In the genomic region with DNA sequence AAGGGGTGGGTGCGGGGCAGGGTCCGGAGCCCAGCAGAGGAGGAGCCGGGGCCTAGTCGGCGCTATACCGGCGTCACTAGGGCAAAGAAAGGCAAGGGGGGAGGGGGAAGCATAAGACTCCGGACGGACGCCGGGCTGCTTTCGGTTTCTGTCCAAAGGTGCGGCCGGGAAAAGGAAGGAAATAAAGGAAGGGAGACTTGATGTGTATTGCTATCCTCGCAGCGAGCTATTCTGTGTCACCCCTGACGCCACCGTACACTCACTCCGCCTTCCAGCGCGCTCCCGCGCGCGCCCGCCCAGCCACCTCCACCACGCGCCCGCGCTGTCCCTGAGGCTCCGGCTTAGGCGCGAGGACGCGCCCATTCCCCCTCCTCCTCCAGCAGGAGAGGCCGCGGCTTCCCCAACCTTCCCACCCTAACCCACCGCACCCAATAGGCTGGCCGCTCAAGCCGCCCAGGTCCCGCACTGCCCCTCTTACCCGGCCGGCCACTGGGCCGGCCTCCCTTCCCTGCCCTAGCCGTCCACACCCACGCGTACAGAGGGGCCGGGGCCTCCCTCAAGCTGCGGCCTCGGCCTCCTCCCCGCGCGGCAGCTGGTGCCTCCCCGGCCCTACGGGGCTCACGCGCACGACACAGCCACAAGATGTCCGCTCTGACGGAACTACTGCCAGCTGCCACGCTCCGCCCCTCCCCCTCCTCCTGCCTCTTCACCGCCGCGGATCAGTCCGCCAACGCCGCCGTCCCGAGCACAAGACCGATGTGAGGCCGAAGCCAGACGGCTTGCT, we compare ENCODE assay signal across 8 cellular contexts. TPM values are rescaled to one million over a fixed set of nuclear protein-coding genes. Genes with fewer than 3 reads are reported as not detected.
DNase-seq lines count a peak whose midpoint lies in the region; ATAC-seq and TF ChIP-seq lines count a peak whose summit lies in the region.

A gene (minus strand): TSS at position 662 of the 784 bp plus-strand sequence. CDS start 1,043 bp downstream, outside the sequence.

- peak; percentile 55 for TF ChIP-seq POLR2A in testis (IDR thresholded peaks at IDR 0.05)

- H3K4me1 ChIP-seq in testis = peaks cover 23% of the 10 kb centered on the region

- H3K9me3 ChIP-seq in testis = no peaks in the 10 kb centered on the region

- no peaks in the 10 kb centered on the region for H3K27me3 Mint-ChIP-seq in activated naive CD4-positive, alpha-beta T cell treated with anti-CD3 and anti-CD28 coated beads for 36 hours (ENCODE audit: low read depth)

- peaks cover 27% of the 10 kb centered on the region for H3K4me1 Mint-ChIP-seq in activated naive CD4-positive, alpha-beta T cell treated with anti-CD3 and anti-CD28 coated beads for 36 hours (ENCODE audit: low read depth)

- whole genome bisulfite sequencing in testis, 2 donors = 0% methylated on average over 47 to 72 of the region's 73 CpGs

- CTCF ChIA-PET in HEK293T (lab: Yijun Ruan, JAX) = no interaction called here
- CTCF ChIA-PET in activated naive CD4-positive, alpha-beta T cell treated with anti-CD3 and anti-CD28 coated beads for 36 hours (lab: Charles Lee) = interaction anchor here (1.3 to 1.9 kb wide), 2 partner anchors 10 to 42 kb away, joined by 4 to 5 read pairs; a partner anchor contains a TSS

- H3K36me3 Mint-ChIP-seq in activated naive CD4-positive, alpha-beta T cell treated with anti-CD3 and anti-CD28 coated beads for 36 hours (ENCODE audit: low read depth) = peaks cover 22% of the 10 kb centered on the region

- no peaks in the 10 kb centered on the region for H3K9me3 Mint-ChIP-seq in activated naive CD4-positive, alpha-beta T cell treated with anti-CD3 and anti-CD28 coated beads for 36 hours

- H3K27me3 ChIP-seq in testis = no peaks in the 10 kb centered on the region

- peak within 1 kb of the TSS; percentile 96 to 99 for H3K4me3 ChIP-seq in testis

- no peaks in the 10 kb centered on the region for H3K36me3 ChIP-seq in testis (ENCODE audit: low read depth, missing control alignments)

- ATAC-seq in omental fat pad (ENCODE audit: low FRiP score) = peak; percentile 67

- peak; percentile 60 for DNase-seq in GM04503 (ENCODE audit: low read depth)
- peak; percentile 55 for DNase-seq in HEK293T (ENCODE audit: extremely low spot score)
- DNase-seq in NAMALWA (ENCODE audit: low spot score) = peak; percentile 92
- peak; percentile 89 for DNase-seq in SK-MEL-5 (ENCODE audit: low read depth, low spot score)
- DNase-seq in activated naive CD4-positive, alpha-beta T cell treated with anti-CD3 and anti-CD28 coated beads for 36 hours = peak; percentile 95
- DNase-seq in globus pallidus (ENCODE audit: low spot score) = peak; percentile 87
- DNase-seq in omental fat pad (ENCODE audit: low spot score) = peak; percentile 93
- DNase-seq in testis = peak; percentile 93

- H3K27ac Mint-ChIP-seq in activated naive CD4-positive, alpha-beta T cell treated with anti-CD3 and anti-CD28 coated beads for 36 hours = no peak within 1 kb of the TSS

- no peak within 1 kb of the TSS for H3K4me3 Mint-ChIP-seq in activated naive CD4-positive, alpha-beta T cell treated with anti-CD3 and anti-CD28 coated beads for 36 hours

- H3K27ac ChIP-seq in testis = peak within 1 kb of the TSS; percentile 100

- intact Hi-C loops in activated naive CD4-positive, alpha-beta T cell treated with anti-CD3 and anti-CD28 coated beads for 36 hours (cut with micrococcal nuclease) = loop anchor here (1.0 to 5.0 kb wide), 4 partner anchors 8 to 1480 kb away; a partner anchor contains a TSS
- intact Hi-C loops in testis (cut with DNase I; ENCODE audit: low total_unique reads) = loop anchor here (5.0 kb wide), 1 partner anchor 40 kb away; a partner anchor contains a TSS

- POLR2A ChIA-PET in HEK293T (lab: Yijun Ruan, JAX) = interaction anchor here (0.8 to 5.7 kb wide), 30 partner anchors 9 to 327 kb away, joined by 3 to 75 read pairs (median 5); a partner anchor contains a TSS

- in situ Hi-C loops in SK-MEL-5 (cut with HindIII; ENCODE audit: low pct_unique_long_range_greater_than_20kb, low sequenced_read_pairs) = no loop called here

- no peak for TF ChIP-seq CTCF in omental fat pad (IDR thresholded peaks at IDR 0.05)
- TF ChIP-seq CTCF in testis (IDR thresholded peaks at IDR 0.05) = peak in 1 of 3 experiments; percentile 0

TF ChIP-seq in HEK293T, 16 proteins besides CTCF, POLR2A, EP300 and RAD21:
- no peak for TF ChIP-seq ZNF384 (IDR thresholded peaks at IDR 0.05)
- no peak for TF ChIP-seq BHLHE40 (IDR thresholded peaks at IDR 0.05; ENCODE audit: borderline replicate concordance)
- TF ChIP-seq L3MBTL2 (conservative IDR thresholded peaks at IDR 0.05) = peak; percentile 91
- no peak for TF ChIP-seq HDGF (IDR thresholded peaks at IDR 0.05; ENCODE audit: borderline replicate concordance)
- TF ChIP-seq FOXM1 (IDR thresholded peaks at IDR 0.05; ENCODE audit: borderline replicate concordance) = no peak
- no peak for TF ChIP-seq SP1 (IDR thresholded peaks at IDR 0.05)
- peak; percentile 67; the same call in 1 of the 2 replicates for TF ChIP-seq TARDBP (IDR thresholded peaks at IDR 0.05)
- TF ChIP-seq CTBP1 (IDR thresholded peaks at IDR 0.05; ENCODE audit: borderline replicate concordance) = peak; percentile 77; the same call in 1 of the 2 replicates
- TF ChIP-seq SUZ12 (IDR thresholded peaks at IDR 0.05) = no peak
- TF ChIP-seq FOXK2 (IDR thresholded peaks at IDR 0.05) = no peak
- TF ChIP-seq NFRKB (IDR thresholded peaks at IDR 0.05) = peak; percentile 94

RNA-seq across cellular contexts. Expression of the gene that starts here (rescaled TPM):
- 344 and 353 TPM in 2 replicates for total RNA-seq in SK-MEL-5 (2014; rRNA removed; shearing (Covaris generic))
- polyA plus RNA-seq in SK-MEL-5 (2015; cell fraction: cytosol; rRNA removed) = 218 and 262 TPM in 2 replicates
- polyA plus RNA-seq in SK-MEL-5 (2015; cell fraction: nucleus; rRNA removed) = 390 and 461 TPM in 2 replicates
- total RNA-seq in activated naive CD4-positive, alpha-beta T cell treated with anti-CD3 and anti-CD28 coated beads for 36 hours = 100 to 1,000 TPM; 447 to 450 TPM
- total RNA-seq in omental fat pad (100 to 1,000 TPM; 349 to 519 (median 452) TPM), testis (100 to 1,000 TPM; 357 to 363 TPM)
- polyA plus RNA-seq in testis (ENCODE audit: insufficient read depth, low read depth, low replicate concordance) = 286 TPM

Comparison
In these comparisons a context has a peak if more than half of its experiments do, and no peak if none do; other contexts are left out.
1. Peak in every context shown above with its lines: DNase-seq, ATAC-seq, H3K4me3 ChIP-seq and H3K27ac ChIP-seq.